In genomic region chr4:73064536-73064935, GRCh38 we compare ENCODE assay signal across 20 cellular contexts. TPM values are rescaled to one million over a fixed set of nuclear protein-coding genes. Genes with fewer than 3 reads are reported as not detected.
A peak's percentile ranks its signal among the peaks of the same experiment; 100 is the strongest.
DNase-seq lines count a peak whose midpoint lies in the region; ATAC-seq and TF ChIP-seq lines count a peak whose summit lies in the region.
"Had no signal": no experiment of that assay in that cellular context is flagged by ENCODE, and none has a peak within 500 bp of the region (broad histone marks: within the 10 kb centered on the region; RNA-seq: fewer than 3 reads in every experiment).

No MANE protein-coding gene starts in this region.

- H3K36me3 Mint-ChIP-seq in activated CD4-positive, alpha-beta T cell treated with anti-CD3 and anti-CD28 coated beads, Interleukin-2, amount 10 ng/mL, durations not matched to agents 24 days and 14 days (ENCODE audit: low read depth): peaks cover 44% of the 10 kb centered on the region
- H3K36me3 Mint-ChIP-seq in CD4-positive, alpha-beta T cell (ENCODE audit: low read depth): peaks cover 74% of the 10 kb centered on the region
- peaks cover 16% of the 10 kb centered on the region for H3K36me3 Mint-ChIP-seq in activated naive CD8-positive, alpha-beta T cell
- peaks cover 11 to 37% (median 24%) of the 10 kb centered on the region in 5 donors for H3K36me3 Mint-ChIP-seq in naive thymus-derived CD4-positive, alpha-beta T cell

- no peak overlapping the region for H3K27ac Mint-ChIP-seq in activated CD4-positive, alpha-beta T cell treated with anti-CD3 and anti-CD28 coated beads, Interleukin-2, amount 10 ng/mL, durations not matched to agents 24 days and 14 days
- H3K27ac Mint-ChIP-seq in CD4-positive, alpha-beta T cell: peak overlapping the region; percentile 99
- peak overlapping the region; percentile 64 for H3K27ac Mint-ChIP-seq in activated naive CD8-positive, alpha-beta T cell
- H3K27ac Mint-ChIP-seq in naive thymus-derived CD4-positive, alpha-beta T cell: peak overlapping the region in 7 of 9 donors; percentile 5 to 99 (median 55)
- H3K27ac Mint-ChIP-seq: B cell had no signal

- no peaks in the 10 kb centered on the region for H3K9me3 Mint-ChIP-seq in activated CD4-positive, alpha-beta T cell treated with anti-CD3 and anti-CD28 coated beads, Interleukin-2, amount 10 ng/mL, durations not matched to agents 24 days and 14 days
- H3K9me3 Mint-ChIP-seq in CD4-positive, alpha-beta T cell: no peaks in the 10 kb centered on the region
- H3K9me3 Mint-ChIP-seq in activated naive CD8-positive, alpha-beta T cell (ENCODE audit: low read depth): no peaks in the 10 kb centered on the region
- H3K9me3 Mint-ChIP-seq in naive thymus-derived CD4-positive, alpha-beta T cell: peaks cover 0 to 3% (median 0%) of the 10 kb centered on the region in 11 donors

- no peak overlapping the region for H3K27ac ChIP-seq in CD4-positive, alpha-beta T cell (ENCODE audit: low read depth, low read length)
- no peak overlapping the region for H3K27ac ChIP-seq in naive thymus-derived CD4-positive, alpha-beta T cell (ENCODE audit: low read depth, low read length)
- no peak overlapping the region for H3K27ac ChIP-seq in upper lobe of right lung

- H3K27me3 Mint-ChIP-seq in activated CD4-positive, alpha-beta T cell treated with anti-CD3 and anti-CD28 coated beads, Interleukin-2, amount 10 ng/mL, durations not matched to agents 24 days and 14 days: no peaks in the 10 kb centered on the region
- H3K27me3 Mint-ChIP-seq in CD4-positive, alpha-beta T cell: no peaks in the 10 kb centered on the region
- no peaks in the 10 kb centered on the region for H3K27me3 Mint-ChIP-seq in activated naive CD8-positive, alpha-beta T cell
- H3K27me3 Mint-ChIP-seq in naive thymus-derived CD4-positive, alpha-beta T cell: no peaks in the 10 kb centered on the region
- H3K27me3 Mint-ChIP-seq: B cell had no signal

- peaks cover 33% of the 10 kb centered on the region for H3K4me1 Mint-ChIP-seq in activated CD4-positive, alpha-beta T cell treated with anti-CD3 and anti-CD28 coated beads, Interleukin-2, amount 10 ng/mL, durations not matched to agents 24 days and 14 days
- peaks cover 49% of the 10 kb centered on the region for H3K4me1 Mint-ChIP-seq in CD4-positive, alpha-beta T cell (ENCODE audit: low read depth)
- H3K4me1 Mint-ChIP-seq in activated naive CD8-positive, alpha-beta T cell (ENCODE audit: low read depth): peaks cover 47% of the 10 kb centered on the region
- H3K4me1 Mint-ChIP-seq in naive thymus-derived CD4-positive, alpha-beta T cell: peaks cover 24 to 55% (median 46%) of the 10 kb centered on the region in 7 donors

- ATAC-seq in CD4-positive, alpha-beta T cell (ENCODE audit: poor library complexity): no peak
- no peak for ATAC-seq in naive thymus-derived CD4-positive, alpha-beta T cell
- no peak for ATAC-seq in upper lobe of right lung
- ATAC-seq in HG03108 (IDR thresholded peaks at IDR 0.05; ENCODE audit: unreplicated experiment): no peak
- ATAC-seq: HepG2 had no signal

- H3K4me3 ChIP-seq in naive thymus-derived CD4-positive, alpha-beta T cell (ENCODE audit: low read length): no peak overlapping the region
- H3K4me3 ChIP-seq in upper lobe of right lung: no peak overlapping the region

- CTCF ChIA-PET in CD4-positive, alpha-beta T cell (lab: Charles Lee): no interaction called here
- CTCF ChIA-PET in naive thymus-derived CD4-positive, alpha-beta T cell (lab: Charles Lee): no interaction called here

- H3K4me3 Mint-ChIP-seq in activated CD4-positive, alpha-beta T cell treated with anti-CD3 and anti-CD28 coated beads, Interleukin-2, amount 10 ng/mL, durations not matched to agents 24 days and 14 days: no peak overlapping the region
- no peak overlapping the region for H3K4me3 Mint-ChIP-seq in CD4-positive, alpha-beta T cell
- no peak overlapping the region for H3K4me3 Mint-ChIP-seq in activated naive CD8-positive, alpha-beta T cell
- peak overlapping the region in 4 of 10 donors; percentile 16 to 29 (median 25) for H3K4me3 Mint-ChIP-seq in naive thymus-derived CD4-positive, alpha-beta T cell
- H3K4me3 Mint-ChIP-seq: B cell had no signal

- peaks cover 2 to 35% (median 13%) of the 10 kb centered on the region in 3 experiments for H3K36me3 ChIP-seq in naive thymus-derived CD4-positive, alpha-beta T cell (ENCODE audit: control insufficient read depth in 2 of 3, insufficient read depth in 3 of 3, low read length in 3 of 3)
- H3K36me3 ChIP-seq in upper lobe of right lung: peaks cover 42% of the 10 kb centered on the region

- DNase-seq in activated CD4-positive, alpha-beta T cell treated with anti-CD3 and anti-CD28 coated beads, Interleukin-2, amount 10 ng/mL, durations not matched to agents 24 days and 14 days: peak; percentile 17
- no peak for DNase-seq in activated CD4-positive, alpha-beta T cell treated with anti-CD3 and anti-CD28 coated beads for 4 hours
- no peak for DNase-seq in CD4-positive, alpha-beta T cell
- no peak for DNase-seq in naive thymus-derived CD4-positive, alpha-beta T cell
- DNase-seq in upper lobe of right lung (no peak), GM19240 (ENCODE audit: insufficient read length, low spot score) (no peak)
- DNase-seq: 8988T, DMS79, KG1, NCI-H1417, NCI-H187, NCI-H226, NCI-H524, NCI-H82, OCI-M1, SHP77 had no signal

- H3K9me3 ChIP-seq in CD4-positive, alpha-beta T cell (ENCODE audit: control insufficient read depth, low read length): no peaks in the 10 kb centered on the region
- H3K9me3 ChIP-seq in naive thymus-derived CD4-positive, alpha-beta T cell (ENCODE audit: control insufficient read depth in 2 of 3, low read length in 3 of 3): no peaks in the 10 kb centered on the region
- no peaks in the 10 kb centered on the region for H3K9me3 ChIP-seq in upper lobe of right lung

- H3K4me1 ChIP-seq in naive thymus-derived CD4-positive, alpha-beta T cell (ENCODE audit: control insufficient read depth in 2 of 2, insufficient read depth in 2 of 2, low read length in 2 of 2): peaks cover 21 to 25% of the 10 kb centered on the region in 2 donors
- H3K4me1 ChIP-seq in upper lobe of right lung: peaks cover 12% of the 10 kb centered on the region

- no peaks in the 10 kb centered on the region for H3K27me3 ChIP-seq in CD4-positive, alpha-beta T cell (ENCODE audit: control insufficient read depth, insufficient read depth, low read length)
- H3K27me3 ChIP-seq in naive thymus-derived CD4-positive, alpha-beta T cell (ENCODE audit: control insufficient read depth in 2 of 2, insufficient read depth in 2 of 2, low read length in 2 of 2): no peaks in the 10 kb centered on the region
- H3K27me3 ChIP-seq in upper lobe of right lung: no peaks in the 10 kb centered on the region

- intact Hi-C loops in activated CD4-positive, alpha-beta T cell treated with anti-CD3 and anti-CD28 coated beads, Interleukin-2, amount 10 ng/mL, durations not matched to agents 24 days and 14 days (cut with micrococcal nuclease): loop anchor here (10.0 kb wide), 1 partner anchor 1090 kb away; the partner anchor contains the start of gene MTHFD2L
- intact Hi-C loops in CD4-positive, alpha-beta T cell (cut with DNase I, micrococcal nuclease): loop anchor here in 1 of 2 experiments (10.0 kb wide), 1 partner anchor 160 kb away; no protein-coding TSS in a partner anchor
- intact Hi-C loops in naive thymus-derived CD4-positive, alpha-beta T cell (cut with micrococcal nuclease): no loop called here
- intact Hi-C loops in upper lobe of right lung (cut with DNase I): no loop called here

- POLR2A ChIA-PET in CD4-positive, alpha-beta T cell (lab: Charles Lee): interaction anchor here (6.0 kb wide), 1 partner anchor 194 kb away, joined by 63 read pairs; the partner anchor contains the start of gene ANKRD17
- POLR2A ChIA-PET in naive thymus-derived CD4-positive, alpha-beta T cell (lab: Charles Lee): interaction anchor here (0.7 to 0.8 kb wide), 2 partner anchors 75 to 1336 kb away, joined by 3 to 4 read pairs; no protein-coding TSS in a partner anchor

- no peak for TF ChIP-seq CTCF in CD4-positive, alpha-beta T cell (IDR thresholded peaks at IDR 0.05)
- no peak for TF ChIP-seq CTCF in upper lobe of right lung (IDR thresholded peaks at IDR 0.05)

RNA-seq across cellular contexts. Expression of gene COX18, which starts 5.0 kb away (rescaled TPM):
- 21.2 and 22.2 TPM in 2 replicates for total RNA-seq in activated CD4-positive, alpha-beta T cell treated with anti-CD3 and anti-CD28 coated beads, Interleukin-2, amount 10 ng/mL, durations not matched to agents 24 days and 14 days
- total RNA-seq in CD4-positive, alpha-beta T cell: 1 to 10 TPM; 5.2 to 6.3 TPM
- total RNA-seq in naive thymus-derived CD4-positive, alpha-beta T cell: 10 to 100 TPM; 11.1 to 18.4 (median 14.0) TPM
- 1 to 10 TPM; 6.9 to 9.7 TPM for polyA plus RNA-seq in naive thymus-derived CD4-positive, alpha-beta T cell
- total RNA-seq in upper lobe of right lung: 13.2 TPM
